In genomic region chr9:82216435-82216834, GRCh38 we compare ENCODE assay signal across 34 cellular contexts.
"Had no signal": no experiment of that assay in that cellular context is flagged by ENCODE, and none has a peak within 500 bp of the region (broad histone marks: within the 10 kb centered on the region; RNA-seq: fewer than 3 reads in every experiment).

No MANE protein-coding gene starts in this region.

- H3K36me3 ChIP-seq: MG63 had no signal

- DNase-seq: Karpas-422, Kasumi-1, MG63, MM.1S, MV-4-11, NCI-H1048, NCI-H1092, NCI-H1092 treated with DMSO at 0.1 percent for 48 hours, NCI-H1105, NCI-H1105 treated with DMSO at 0.1 percent for 48 hours, NCI-H1417, NCI-H1417 treated with DMSO at 0.1 percent for 48 hours, NCI-H1436, NCI-H1436 treated with DMSO at 0.1 percent for 48 hours, NCI-H146, NCI-H1694, NCI-H1694 treated with DMSO at 0.1 percent for 48 hours, NCI-H187, NCI-H187 treated with DMSO at 0.1 percent for 48 hours, NCI-H1930, NCI-H2029, NCI-H2029 treated with DMSO at 0.1 percent for 48 hours, NCI-H2081, NCI-H2081 treated with DMSO at 0.1 percent for 48 hours, NCI-H2107, NCI-H2171, NCI-H2171 treated with DMSO at 0.1 percent for 48 hours, NCI-H2227 treated with DMSO at 0.1 percent for 48 hours, NCI-H226, NCI-H345, NCI-H446, NCI-H446 treated with DMSO at 0.1 percent for 48 hours, NCI-H510A, NCI-H510A treated with DMSO at 0.1 percent for 48 hours had no signal

- H3K9me3 ChIP-seq: MG63 had no signal

- H3K27me3 ChIP-seq: MG63 had no signal

- H3K4me3 ChIP-seq: MG63 had no signal
